9 cellular contexts compared by ENCODE assay signal in the genomic region with DNA sequence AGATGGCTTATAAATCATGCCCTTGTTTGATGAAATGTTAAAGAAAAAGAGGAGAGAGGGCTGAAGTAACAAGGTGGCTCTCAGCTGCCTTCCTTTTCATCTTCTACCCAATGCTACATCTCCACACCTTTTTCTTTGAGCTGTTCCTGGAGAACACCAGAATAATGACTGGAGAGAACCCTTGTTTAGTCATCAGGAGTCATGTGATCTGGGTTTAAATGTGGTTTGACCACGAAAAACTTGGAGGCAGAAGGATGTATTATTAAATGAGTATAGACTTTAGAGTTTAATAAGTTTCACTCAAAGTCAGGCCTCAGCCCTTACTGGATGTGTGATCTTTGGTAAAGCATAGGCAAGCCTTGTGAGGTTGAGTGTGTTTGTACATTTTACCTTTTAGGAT.
A peak's percentile ranks its signal among the peaks of the same experiment; 100 is the strongest.
DNase-seq lines count a peak whose midpoint lies in the region; ATAC-seq, FAIRE-seq and TF ChIP-seq lines count a peak whose summit lies in the region.
"Had no signal": no experiment of that assay in that cellular context is flagged by ENCODE, and none has a peak within 500 bp of the region (broad histone marks: within the 10 kb centered on the region; RNA-seq: fewer than 3 reads in every experiment).

No MANE protein-coding gene starts in this region.

- H3F3A ChIP-seq in Loucy (ENCODE audit: low read depth) (0 out of 2 replicates have a peak, but pooled peaks cover 4% of the 10 kb centered on the region), PC-9 (ENCODE audit: insufficient read depth, low read depth) (no peaks in the 10 kb centered on the region)

- H3K23ac ChIP-seq in trophoblast cell (ENCODE audit: low read length) = no peak overlapping the region

- POLR2A ChIA-PET in PC-9 (lab: Charles Lee; ENCODE audit: unreplicated experiment) = no interaction called here

- no peak overlapping the region for H2BK12ac ChIP-seq in trophoblast cell (ENCODE audit: low read length)

- no peak overlapping the region for H2BK5ac ChIP-seq in trophoblast cell (ENCODE audit: low read depth, low read length, poor library complexity)

- peak; percentile 2 for ATAC-seq in GM19372 (IDR thresholded peaks at IDR 0.05; ENCODE audit: low read depth, unreplicated experiment)

- H3K18ac ChIP-seq in trophoblast cell (ENCODE audit: low read length) = no peak overlapping the region

- H3K79me1 ChIP-seq in trophoblast cell (ENCODE audit: low read length) = no peaks in the 10 kb centered on the region

- H3K14ac ChIP-seq in trophoblast cell (ENCODE audit: low read length) = no peak overlapping the region

- peak overlapping the region; percentile 12 for H3K9ac ChIP-seq in Loucy (ENCODE audit: low read depth, low read length, poor library complexity, severe bottlenecking)
- no peak overlapping the region for H3K9ac ChIP-seq in kidney (ENCODE audit: low read length in 2 of 2)
- H3K9ac ChIP-seq in trophoblast cell (ENCODE audit: low read length) = no peak overlapping the region

- H3K36me3 ChIP-seq in ACC112 (ENCODE audit: insufficient read depth, low read length) (no peaks in the 10 kb centered on the region), Loucy (ENCODE audit: insufficient read depth, low read length) (no peaks in the 10 kb centered on the region), brain microvascular endothelial cell (replicated peaks) (no peaks in the 10 kb centered on the region), kidney (ENCODE audit: control insufficient read depth in 1 of 2, insufficient read depth in 2 of 2, low read length in 2 of 2) (no peaks in the 10 kb centered on the region), trophoblast cell (ENCODE audit: control insufficient read depth in 1 of 2, insufficient read depth in 2 of 2, low read length in 2 of 2) (no peaks in the 10 kb centered on the region), PC-9 (ENCODE audit: low read depth) (no peaks in the 10 kb centered on the region)

- intact Hi-C loops in kidney (cut with DNase I) (no loop called here), PC-9 (cut with micrococcal nuclease; ENCODE audit: unreplicated experiment) (no loop called here)

- H3K9me2 ChIP-seq in Loucy (replicated peaks; ENCODE audit: low read depth, low read length) = no peaks in the 10 kb centered on the region
- H3K9me2 ChIP-seq in PC-9 (ENCODE audit: insufficient read depth) = no peaks in the 10 kb centered on the region

- H3K4me3 ChIP-seq in ACC112 (ENCODE audit: low read depth, low read length) (no peak overlapping the region), Loucy (ENCODE audit: low read length, poor library complexity, severe bottlenecking) (peak overlapping the region; percentile 1), brain microvascular endothelial cell (ENCODE audit: low read depth, low read length) (no peak overlapping the region), kidney (ENCODE audit: low read length in 2 of 2) (no peak overlapping the region), trophoblast cell (ENCODE audit: low read depth, low read length) (no peak overlapping the region), PC-9 (no peak overlapping the region)

- H2BK120ac ChIP-seq in trophoblast cell (ENCODE audit: insufficient read depth, low read length, poor library complexity) = no peak overlapping the region

- TF ChIP-seq CTCF in Loucy (conservative IDR thresholded peaks at IDR 0.05; ENCODE audit: low read length) (no peak), brain microvascular endothelial cell (IDR thresholded peaks at IDR 0.05; ENCODE audit: low read depth, low read length, missing control alignments) (no peak), kidney (IDR thresholded peaks at IDR 0.05; ENCODE audit: borderline replicate concordance, extremely low read depth, insufficient read depth) (no peak), PC-9 (conservative IDR thresholded peaks at IDR 0.05) (no peak)

- H2AFZ ChIP-seq in ACC112 (ENCODE audit: low read length, unreplicated experiment) (peak overlapping the region; percentile 43), Loucy (ENCODE audit: low read length) (no peak overlapping the region), trophoblast cell (ENCODE audit: insufficient read depth, low read length, poor library complexity) (no peak overlapping the region), PC-9 (no peak overlapping the region)

- CTCF ChIA-PET in PC-9 (lab: Charles Lee) = interaction anchor here (0.6 kb wide), 1 partner anchor 1413 kb away, joined by 3 read pairs; no protein-coding TSS in a partner anchor

- DNase-seq in brain microvascular endothelial cell (peak; percentile 27), DMS114 treated with DMSO at 0.1 percent for 48 hours (lab: John Stamatoyannopoulos, UW; ENCODE audit: unreplicated experiment) (no peak), kidney (no peak), trophoblast cell (no peak), PC-9 (no peak)
- DNase-seq: DMS153 had no signal

- no peak for FAIRE-seq in kidney (lab: Jason Lieb, UNC)

- no peak overlapping the region for H4K91ac ChIP-seq in trophoblast cell (ENCODE audit: low read depth, low read length)

- H4K20me1 ChIP-seq in Loucy (ENCODE audit: insufficient read depth, low read length, poor library complexity, severe bottlenecking) (no peaks in the 10 kb centered on the region), PC-9 (ENCODE audit: insufficient read depth) (no peaks in the 10 kb centered on the region)

- no peak overlapping the region for H4K8ac ChIP-seq in trophoblast cell (ENCODE audit: low read depth, low read length)

- H3K9me3 ChIP-seq in Loucy (ENCODE audit: insufficient read depth, low read depth, low read length) (no peaks in the 10 kb centered on the region), kidney (ENCODE audit: control insufficient read depth in 1 of 2, low read length in 2 of 2) (no peaks in the 10 kb centered on the region), trophoblast cell (ENCODE audit: insufficient read depth, low read depth, low read length) (peaks cover 2% of the 10 kb centered on the region), PC-9 (ENCODE audit: insufficient read depth, low read depth) (no peaks in the 10 kb centered on the region)

- no peaks in the 10 kb centered on the region for H3K79me2 ChIP-seq in ACC112 (ENCODE audit: control insufficient read depth, insufficient read depth, low read length, unreplicated experiment)
- no peaks in the 10 kb centered on the region for H3K79me2 ChIP-seq in Loucy (ENCODE audit: insufficient read depth, low read length)
- H3K79me2 ChIP-seq in trophoblast cell (ENCODE audit: control insufficient read depth, insufficient read depth, low read length, poor library complexity) = no peaks in the 10 kb centered on the region
- no peaks in the 10 kb centered on the region for H3K79me2 ChIP-seq in PC-9 (ENCODE audit: low read depth)

- BruUV-seq in PC-9 (replicated peaks; lab: Mats Ljungman, UMichigan) = no TSS peak

- no CpG with 5 or more reads among the region's 1 CpG for WGBS in trophoblast cell (ENCODE audit: extremely low coverage, insufficient coverage, insufficient read length)

- H2AK5ac ChIP-seq in trophoblast cell (ENCODE audit: low read length) = no peak overlapping the region

- no peak overlapping the region for H3K4ac ChIP-seq in trophoblast cell (ENCODE audit: low read depth, low read length)

- in situ Hi-C loops in brain microvascular endothelial cell (cut with HindIII; ENCODE audit: low pct_ligation_motif_present, low sequenced_read_pairs) = no loop called here

- no peak overlapping the region for H4K12ac ChIP-seq in trophoblast cell (ENCODE audit: low read depth, low read length)

- H3K27ac ChIP-seq in ACC112 (ENCODE audit: low read depth, low read length) (no peak overlapping the region), brain microvascular endothelial cell (no peak overlapping the region), kidney (ENCODE audit: low read depth in 2 of 2, low read length in 2 of 2) (no peak overlapping the region), trophoblast cell (ENCODE audit: low read depth, low read length) (no peak overlapping the region), PC-9 (no peak overlapping the region)

- peak overlapping the region; percentile 33 for H3K4me2 ChIP-seq in Loucy (ENCODE audit: low read depth, low read length, poor library complexity, severe bottlenecking)
- H3K4me2 ChIP-seq in trophoblast cell (ENCODE audit: low read length) = no peak overlapping the region
- H3K4me2 ChIP-seq in PC-9 = no peak overlapping the region

- H3K27me3 ChIP-seq in ACC112 (ENCODE audit: insufficient read depth, low read length) (no peaks in the 10 kb centered on the region), Loucy (ENCODE audit: insufficient read depth, low read length, poor library complexity, severe bottlenecking) (no peaks in the 10 kb centered on the region), brain microvascular endothelial cell (replicated peaks) (no peaks in the 10 kb centered on the region), trophoblast cell (ENCODE audit: insufficient read depth, low read length) (no peaks in the 10 kb centered on the region), PC-9 (ENCODE audit: insufficient read depth, low read depth) (no peaks in the 10 kb centered on the region)

- no peaks in the 10 kb centered on the region for H3K4me1 ChIP-seq in ACC112 (ENCODE audit: control insufficient read depth, insufficient read depth, low read length, unreplicated experiment)
- H3K4me1 ChIP-seq in Loucy (ENCODE audit: insufficient read depth, low read length, poor library complexity, severe bottlenecking) = peaks cover 55% of the 10 kb centered on the region
- no peaks in the 10 kb centered on the region for H3K4me1 ChIP-seq in kidney (ENCODE audit: control insufficient read depth in 1 of 2, insufficient read depth in 1 of 2, low read depth in 1 of 2, low read length in 2 of 2)
- H3K4me1 ChIP-seq in trophoblast cell (ENCODE audit: control insufficient read depth in 1 of 2, insufficient read depth in 2 of 2, low read length in 2 of 2) = no peaks in the 10 kb centered on the region
- H3K4me1 ChIP-seq in PC-9 (replicated peaks; ENCODE audit: insufficient read depth) = no peaks in the 10 kb centered on the region
